Comparison of ENCODE assay signal across 1 cellular context in genomic region chr1:61083014-61083798, GRCh38.
A peak's percentile ranks its signal among the peaks of the same experiment; 100 is the strongest.
TF ChIP-seq lines count a peak whose summit lies in the region.

No MANE protein-coding gene starts in this region.

TF ChIP-seq in K562, 482 proteins besides CTCF, POLR2A, EP300 and RAD21 (continued from another document):
- TF ChIP-seq ZNF280A (IDR thresholded peaks at IDR 0.05; ENCODE audit: low read depth, partially characterized antibody) (no peak), RBBP5 (IDR thresholded peaks at IDR 0.05; ENCODE audit: borderline replicate concordance, insufficient read depth, low read length, poor library complexity, severe bottlenecking) (peak; percentile 96), DLX4 (CRISPR knock-in tag; IDR thresholded peaks at IDR 0.05) (no peak), STAT5A (IDR thresholded peaks at IDR 0.05; ENCODE audit: borderline replicate concordance, low read length) (no peak), NONO (IDR thresholded peaks at IDR 0.05; ENCODE audit: low read depth in 2 of 2, low read length in 1 of 2) (0 out of 4 replicates have a peak, but pooled peaks have one; percentile 21 to 41), ZNF589 (CRISPR knock-in tag; IDR thresholded peaks at IDR 0.05; ENCODE audit: low read depth) (no peak), RERE (CRISPR knock-in tag; IDR thresholded peaks at IDR 0.05; ENCODE audit: borderline replicate concordance) (no peak), MXI1 (IDR thresholded peaks at IDR 0.05; ENCODE audit: low read depth, low read length) (peak; percentile 3; the same call in 1 of the 2 replicates), SRF (CRISPR knock-in tag; IDR thresholded peaks at IDR 0.05) (no peak), RBM22 (IDR thresholded peaks at IDR 0.05; ENCODE audit: low read depth, low read length, poor library complexity, severe bottlenecking) (peak; percentile 47), VEZF1 (CRISPR knock-in tag; IDR thresholded peaks at IDR 0.05) (peak; percentile 72; the same call in 1 of the 2 replicates), CXXC5 (CRISPR knock-in tag; IDR thresholded peaks at IDR 0.05) (peak; percentile 63), TOE1 (IDR thresholded peaks at IDR 0.05; ENCODE audit: borderline replicate concordance) (no peak), TOE1 (CRISPR knock-in tag; IDR thresholded peaks at IDR 0.05; ENCODE audit: borderline replicate concordance, low read depth) (no peak), BCLAF1 (IDR thresholded peaks at IDR 0.05; ENCODE audit: borderline replicate concordance in 1 of 2, control insufficient read depth in 1 of 2, low read depth in 2 of 2, low read length in 1 of 2) (no peak), MGA (IDR thresholded peaks at IDR 0.05) (peak; percentile 25; the same call in 1 of the 2 replicates), ZFP30 (CRISPR knock-in tag; IDR thresholded peaks at IDR 0.05; ENCODE audit: borderline replicate concordance) (no peak), TAL1 (IDR thresholded peaks at IDR 0.05) (no peak), GATA2 (CRISPR knock-in tag; IDR thresholded peaks at IDR 0.05) (no peak), NR2F6 (CRISPR knock-in tag; IDR thresholded peaks at IDR 0.05) (no peak), ZBTB43 (CRISPR knock-in tag; IDR thresholded peaks at IDR 0.05) (no peak), MECOM (CRISPR knock-in tag; IDR thresholded peaks at IDR 0.05) (no peak), ZNF57 (CRISPR knock-in tag; IDR thresholded peaks at IDR 0.05) (no peak), MIER1 (IDR thresholded peaks at IDR 0.05; ENCODE audit: low read depth) (no peak), PHTF2 (CRISPR knock-in tag; IDR thresholded peaks at IDR 0.05) (no peak), MLX (CRISPR knock-in tag; conservative IDR thresholded peaks at IDR 0.05) (no peak)
